ENCODE assay signal across 12 cellular contexts in genomic region chr6:121522771-121523386, GRCh38.
DNase-seq lines count a peak whose midpoint lies in the region; ATAC-seq and TF ChIP-seq lines count a peak whose summit lies in the region.
"Had no signal": no experiment of that assay in that cellular context is flagged by ENCODE, and none has a peak within 500 bp of the region (broad histone marks: within the 10 kb centered on the region; RNA-seq: fewer than 3 reads in every experiment).

No MANE protein-coding gene starts in this region.

- no peak overlapping the region for H3K4me3 Mint-ChIP-seq in CD8-positive, alpha-beta T cell

- no peak overlapping the region for H3K4me2 ChIP-seq in neuronal stem cell (ENCODE audit: insufficient read depth, low read length, poor library complexity, severe bottlenecking)

- H3K4me1 Mint-ChIP-seq in CD8-positive, alpha-beta T cell (ENCODE audit: low read depth): no peaks in the 10 kb centered on the region

- H2BK120ac ChIP-seq in neuronal stem cell (ENCODE audit: low read depth, low read length): no peak overlapping the region

- H3K9me3 ChIP-seq in heart left ventricle (no peaks in the 10 kb centered on the region), esophagus muscularis mucosa (no peaks in the 10 kb centered on the region), neuronal stem cell (replicated peaks in 1 of 2; ENCODE audit: control insufficient read depth in 2 of 2, insufficient read depth in 1 of 2, low read depth in 1 of 2, low read length in 2 of 2) (peaks cover 0 to 2% of the 10 kb centered on the region in 2 donors), A673 (ENCODE audit: low read depth, low read length, poor library complexity, severe bottlenecking) (no peaks in the 10 kb centered on the region)
- H3K9me3 ChIP-seq in CD8-positive, alpha-beta T cell (ENCODE audit: low read length): no peaks in the 10 kb centered on the region

- ATAC-seq in heart left ventricle: peak in 1 of 4 donors; percentile 35
- ATAC-seq in CD8-positive, alpha-beta T cell: no peak
- no peak for ATAC-seq in GM18520 (IDR thresholded peaks at IDR 0.05; ENCODE audit: unreplicated experiment)
- ATAC-seq: activated naive CD4-positive, alpha-beta T cell treated with anti-CD3 and anti-CD28 coated beads, Interleukin-2, amount 50 U/mL, for 72 hours had no signal

- H3K23ac ChIP-seq in neuronal stem cell (ENCODE audit: low read depth, low read length, poor library complexity): no peak overlapping the region

- no peak overlapping the region for H3K27ac Mint-ChIP-seq in CD8-positive, alpha-beta T cell
- H3K27ac Mint-ChIP-seq: activated naive CD4-positive, alpha-beta T cell treated with anti-CD3 and anti-CD28 coated beads, Interleukin-2, amount 50 U/mL, for 72 hours had no signal

- H4K8ac ChIP-seq in neuronal stem cell (ENCODE audit: low read depth, low read length): no peak overlapping the region

- H2AK5ac ChIP-seq in neuronal stem cell (ENCODE audit: low read depth, low read length): no peak overlapping the region

- no peaks in the 10 kb centered on the region for H3K36me3 Mint-ChIP-seq in CD8-positive, alpha-beta T cell
- H3K36me3 Mint-ChIP-seq: activated naive CD4-positive, alpha-beta T cell treated with anti-CD3 and anti-CD28 coated beads, Interleukin-2, amount 50 U/mL, for 72 hours had no signal

- TF ChIP-seq CTCF in heart left ventricle (IDR thresholded peaks at IDR 0.05) (no peak), esophagus muscularis mucosa (IDR thresholded peaks at IDR 0.05) (no peak), A673 (conservative IDR thresholded peaks at IDR 0.05; ENCODE audit: low read depth, low read length) (no peak)
- no peak for TF ChIP-seq CTCF in CD8-positive, alpha-beta T cell (IDR thresholded peaks at IDR 0.05)

- H3K9ac ChIP-seq in neuronal stem cell (ENCODE audit: low read depth, low read length, poor library complexity): no peak overlapping the region

- H3K9me3 Mint-ChIP-seq in CD8-positive, alpha-beta T cell: no peaks in the 10 kb centered on the region
- H3K9me3 Mint-ChIP-seq: activated naive CD4-positive, alpha-beta T cell treated with anti-CD3 and anti-CD28 coated beads, Interleukin-2, amount 50 U/mL, for 72 hours had no signal

- TF ChIP-seq POLR2A in heart left ventricle (IDR thresholded peaks at IDR 0.05): no peak
- TF ChIP-seq POLR2A in esophagus muscularis mucosa (IDR thresholded peaks at IDR 0.05; ENCODE audit: low read depth): no peak

- H3K36me3 ChIP-seq in heart left ventricle (no peaks in the 10 kb centered on the region), esophagus muscularis mucosa (no peaks in the 10 kb centered on the region), neuronal stem cell (replicated peaks in 1 of 2; ENCODE audit: control insufficient read depth in 2 of 2, insufficient read depth in 2 of 2, low read length in 2 of 2) (no peaks in the 10 kb centered on the region), A673 (ENCODE audit: insufficient read depth, low read length, poor library complexity, severe bottlenecking) (no peaks in the 10 kb centered on the region)
- H3K36me3 ChIP-seq in CD8-positive, alpha-beta T cell (ENCODE audit: insufficient read depth, low read length): no peaks in the 10 kb centered on the region

- POLR2A ChIA-PET in CD8-positive, alpha-beta T cell (lab: Charles Lee): no interaction called here
- POLR2A ChIA-PET in A673 (lab: Charles Lee; ENCODE audit: low non-redundant PET): no interaction called here

- DNase-seq in heart left ventricle (no peak), cardiac septum (ENCODE audit: low spot score) (no peak), esophagus muscularis mucosa (ENCODE audit: extremely low spot score) (no peak), neuronal stem cell (ENCODE audit: low spot score) (no peak), A673 (ENCODE audit: low spot score) (no peak), NCI-H2196 (lab: John Stamatoyannopoulos, UW; ENCODE audit: unreplicated experiment) (no peak)
- no peak for DNase-seq in CD8-positive, alpha-beta T cell
- DNase-seq: activated CD4-positive, alpha-beta T cell treated with anti-CD3 and anti-CD28 coated beads, Interleukin-2, amount 50 U/mL, for 4 hours; effector memory CD4-positive, alpha-beta T cell; NCI-H1417 treated with DMSO at 0.1 percent for 48 hours had no signal

- no peak overlapping the region for H3K4ac ChIP-seq in neuronal stem cell (ENCODE audit: low read length)

- no TSS peak for BruUV-seq in A673 (replicated peaks; lab: Mats Ljungman, UMichigan)

- H3K14ac ChIP-seq in neuronal stem cell (ENCODE audit: low read length): no peak overlapping the region

- no peak overlapping the region for H2BK5ac ChIP-seq in neuronal stem cell (ENCODE audit: low read length)

- no peak overlapping the region for H3K18ac ChIP-seq in neuronal stem cell (ENCODE audit: low read length)

- no peak for TF ChIP-seq EP300 in esophagus muscularis mucosa (IDR thresholded peaks at IDR 0.05)

- peak overlapping the region; percentile 66 for H2AFZ ChIP-seq in neuronal stem cell (ENCODE audit: low read length)

- CTCF ChIA-PET in CD8-positive, alpha-beta T cell (lab: Charles Lee): interaction anchor here (2.0 kb wide), 1 partner anchor 9 kb away, joined by 5 read pairs; no protein-coding TSS in a partner anchor
- CTCF ChIA-PET in A673 (lab: Charles Lee): no interaction called here

- H2BK15ac ChIP-seq in neuronal stem cell (ENCODE audit: low read length): no peak overlapping the region

- intact Hi-C loops in heart left ventricle (cut with DNase I) (no loop called here), cardiac septum (cut with DNase I) (no loop called here), esophagus muscularis mucosa (cut with DNase I) (no loop called here), A673 (cut with micrococcal nuclease; ENCODE audit: unreplicated experiment) (no loop called here)
- intact Hi-C loops in CD8-positive, alpha-beta T cell (cut with DNase I, micrococcal nuclease): no loop called here

- WGBS in heart left ventricle, 4 donors: 77 to 80% (median 79%) methylated on average over 3 of the region's 3 CpGs
- WGBS in esophagus muscularis mucosa: 41% methylated on average over 3 of the region's 3 CpGs
- no CpG with 5 or more reads among the region's 3 CpGs for WGBS in neuronal stem cell (ENCODE audit: extremely low coverage in 2 of 2, insufficient read length in 2 of 2, insufficient replicate concordance in 1 of 2), 2 donors

- H3K27me3 ChIP-seq in heart left ventricle: no peaks in the 10 kb centered on the region
- H3K27me3 ChIP-seq in esophagus muscularis mucosa: no peaks in the 10 kb centered on the region
- H3K27me3 ChIP-seq in neuronal stem cell (ENCODE audit: control insufficient read depth in 3 of 3, insufficient read depth in 3 of 3, low read depth in 1 of 3, low read length in 3 of 3): no peaks in the 10 kb centered on the region
- H3K27me3 ChIP-seq in CD8-positive, alpha-beta T cell (ENCODE audit: insufficient read depth, low read length): no peaks in the 10 kb centered on the region
- H3K27me3 ChIP-seq in A673 (replicated peaks; ENCODE audit: insufficient read depth, low read depth, low read length, poor library complexity): no peaks in the 10 kb centered on the region

- H3K27ac ChIP-seq in heart left ventricle (peak overlapping the region in 8 of 12 donors; percentile 35 to 58 (median 52)), esophagus muscularis mucosa (replicated peaks in 1 of 4) (peak overlapping the region; percentile 76 to 84 (median 79)), neuronal stem cell (replicated peaks; ENCODE audit: low read length) (no peak overlapping the region), A673 (ENCODE audit: low read depth, low read length, poor library complexity, severe bottlenecking) (no peak overlapping the region)
- no peak overlapping the region for H3K27ac ChIP-seq in CD8-positive, alpha-beta T cell (ENCODE audit: low read depth, low read length)

- H3K27me3 Mint-ChIP-seq in CD8-positive, alpha-beta T cell (ENCODE audit: low read depth): no peaks in the 10 kb centered on the region

- H3K4me3 ChIP-seq in heart left ventricle (peak overlapping the region in 3 of 12 donors; percentile 11 to 16 (median 15)), esophagus muscularis mucosa (peak overlapping the region in 3 of 4 donors; percentile 10 to 34 (median 25)), neuronal stem cell (ENCODE audit: low read length in 2 of 2) (no peak overlapping the region), A673 (ENCODE audit: low read depth, low read length, poor library complexity, severe bottlenecking) (no peak overlapping the region)
- no peak overlapping the region for H3K4me3 ChIP-seq in CD8-positive, alpha-beta T cell (ENCODE audit: low read depth, low read length)

- no peaks in the 10 kb centered on the region for H3K79me1 ChIP-seq in neuronal stem cell (ENCODE audit: low read depth, low read length)

- H2BK12ac ChIP-seq in neuronal stem cell (ENCODE audit: low read length): no peak overlapping the region

- peaks cover 0 to 18% (median 0%) of the 10 kb centered on the region in 12 donors for H3K4me1 ChIP-seq in heart left ventricle
- H3K4me1 ChIP-seq in esophagus muscularis mucosa: peaks cover 0 to 60% (median 55%) of the 10 kb centered on the region in 4 donors
- H3K4me1 ChIP-seq in neuronal stem cell (ENCODE audit: control insufficient read depth in 2 of 2, insufficient read depth in 1 of 2, low read depth in 1 of 2, low read length in 2 of 2): peaks cover 7 to 25% of the 10 kb centered on the region in 2 donors
- no peaks in the 10 kb centered on the region for H3K4me1 ChIP-seq in CD8-positive, alpha-beta T cell (ENCODE audit: insufficient read depth, low read length)
- H3K4me1 ChIP-seq in A673 (ENCODE audit: insufficient read depth, low read length, poor library complexity, severe bottlenecking): no peaks in the 10 kb centered on the region

- no peak overlapping the region for H4K91ac ChIP-seq in neuronal stem cell (ENCODE audit: low read depth, low read length, poor library complexity)

Comparison
In these comparisons a context has a peak if more than half of its experiments do, and no peak if none do; other contexts are left out.
1. H3K27ac ChIP-seq: peak in heart left ventricle (8 of 12) and esophagus muscularis mucosa (4 of 4); none in neuronal stem cell (single experiment), CD8-positive, alpha-beta T cell (single experiment) and A673 (single experiment).
2. H3K4me3 ChIP-seq: peak in esophagus muscularis mucosa (3 of 4); none in neuronal stem cell (0 of 2), CD8-positive, alpha-beta T cell (single experiment) and A673 (single experiment).